16 cellular contexts compared by ENCODE assay signal in the genomic region with DNA sequence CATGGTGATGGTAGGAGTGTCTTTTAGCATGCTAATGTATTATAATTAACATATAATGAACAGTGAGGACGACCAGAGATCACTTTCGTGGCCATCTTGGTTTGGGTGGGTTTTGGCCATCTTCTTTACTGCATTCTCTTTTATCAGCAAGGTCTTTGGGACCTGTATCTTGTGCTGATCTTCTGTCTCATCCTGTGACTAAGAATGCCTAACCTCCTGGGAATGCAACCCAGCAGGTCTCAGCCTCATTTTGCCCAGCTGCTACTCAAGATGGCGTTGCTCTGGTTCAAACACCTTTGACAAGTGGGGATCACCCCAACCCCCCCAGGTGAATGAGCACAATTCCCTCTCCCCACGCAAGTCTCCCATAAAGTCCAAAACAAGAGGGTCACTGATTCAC. TPM values are rescaled to one million over a fixed set of nuclear protein-coding genes. Genes with fewer than 3 reads are reported as not detected.
DNase-seq lines count a peak whose midpoint lies in the region; ATAC-seq, FAIRE-seq and TF ChIP-seq lines count a peak whose summit lies in the region.
"Had no signal": no experiment of that assay in that cellular context is flagged by ENCODE, and none has a peak within 500 bp of the region (broad histone marks: within the 10 kb centered on the region; RNA-seq: fewer than 3 reads in every experiment).

No MANE protein-coding gene starts in this region.

- peak overlapping the region; percentile 5 for H3K4me3 Mint-ChIP-seq in astrocyte (ENCODE audit: unreplicated experiment)
- H3K4me3 Mint-ChIP-seq: CD4-positive, CD25-positive, alpha-beta regulatory T cell; GM23338; H9 had no signal

- peaks cover 2% of the 10 kb centered on the region for H3K36me3 Mint-ChIP-seq in astrocyte (ENCODE audit: low read depth, unreplicated experiment)
- H3K36me3 Mint-ChIP-seq: CD4-positive, CD25-positive, alpha-beta regulatory T cell had no signal

- no peaks in the 10 kb centered on the region for H3K9me3 ChIP-seq in mammary epithelial cell (replicated peaks; ENCODE audit: insufficient read depth, low read length)
- no peaks in the 10 kb centered on the region for H3K9me3 ChIP-seq in breast epithelium
- no peaks in the 10 kb centered on the region for H3K9me3 ChIP-seq in astrocyte (ENCODE audit: insufficient read depth, low read depth, low read length)
- H3K9me3 ChIP-seq in keratinocyte (ENCODE audit: control insufficient read depth, low read depth, low read length): no peaks in the 10 kb centered on the region
- H3K9me3 ChIP-seq in upper lobe of left lung: no peaks in the 10 kb centered on the region
- no peaks in the 10 kb centered on the region for H3K9me3 ChIP-seq in neuronal stem cell (replicated peaks in 1 of 2; ENCODE audit: control insufficient read depth in 2 of 2, insufficient read depth in 1 of 2, low read depth in 1 of 2, low read length in 2 of 2)
- H3K9me3 ChIP-seq: BLaER1 treated with 17β-estradiol and CSF1 and Interleukin-3, amounts not matched to agents 10 nM and 100 nM had no signal

- POLR2A ChIA-PET in GM10248 (lab: Yijun Ruan, JAX): no interaction called here

- no peak overlapping the region for H3K14ac ChIP-seq in neuronal stem cell (ENCODE audit: low read length)

- no peaks in the 10 kb centered on the region for H3K36me3 ChIP-seq in mammary epithelial cell (ENCODE audit: insufficient read depth, low read length)
- H3K36me3 ChIP-seq in breast epithelium: no peaks in the 10 kb centered on the region
- no peaks in the 10 kb centered on the region for H3K36me3 ChIP-seq in astrocyte (ENCODE audit: insufficient read depth, low read length)
- no peaks in the 10 kb centered on the region for H3K36me3 ChIP-seq in keratinocyte (ENCODE audit: control insufficient read depth in 2 of 2, extremely low read depth in 1 of 2, insufficient read depth in 2 of 2, low read length in 2 of 2)
- H3K36me3 ChIP-seq in upper lobe of left lung: no peaks in the 10 kb centered on the region
- H3K36me3 ChIP-seq in neuronal stem cell (replicated peaks in 1 of 2; ENCODE audit: control insufficient read depth in 2 of 2, insufficient read depth in 2 of 2, low read length in 2 of 2): no peaks in the 10 kb centered on the region
- H3K36me3 ChIP-seq: BLaER1 treated with 17β-estradiol and CSF1 and Interleukin-3, amounts not matched to agents 10 nM and 100 nM had no signal

- DNase-seq in mammary epithelial cell (peak; percentile 56), breast epithelium (ENCODE audit: low spot score in 2 of 2) (no peak), astrocyte (ENCODE audit: low read depth) (no peak), keratinocyte (ENCODE audit: low read depth, low spot score) (no peak), upper lobe of left lung (no peak), GM10248 (ENCODE audit: extremely low spot score) (no peak), neuronal stem cell (ENCODE audit: low spot score) (no peak)
- no peak for DNase-seq in activated naive CD4-positive, alpha-beta T cell treated with Interleukin-2 at 50 U/mL for 16 hours
- DNase-seq: 8988T; Calu3; CD4-positive, CD25-positive, alpha-beta regulatory T cell; DMS 273 treated with DMSO at 0.1 percent for 48 hours; H9 had no signal

- intact Hi-C loops in mammary epithelial cell (cut with micrococcal nuclease): no loop called here
- intact Hi-C loops in breast epithelium (cut with DNase I; ENCODE audit: low total_unique reads): no loop called here

- H3K27ac ChIP-seq in mammary epithelial cell (ENCODE audit: insufficient read depth, low read depth, low read length): no peak overlapping the region
- H3K27ac ChIP-seq in breast epithelium: no peak overlapping the region
- H3K27ac ChIP-seq in astrocyte (ENCODE audit: low read depth, low read length): no peak overlapping the region
- no peak overlapping the region for H3K27ac ChIP-seq in keratinocyte (ENCODE audit: control insufficient read depth, insufficient read depth, low read length)
- H3K27ac ChIP-seq in upper lobe of left lung: no peak overlapping the region
- H3K27ac ChIP-seq in neuronal stem cell (replicated peaks; ENCODE audit: low read length): no peak overlapping the region
- H3K27ac ChIP-seq: BLaER1 treated with 17β-estradiol and CSF1 and Interleukin-3, amounts not matched to agents 10 nM and 100 nM had no signal

- TF ChIP-seq CTCF in mammary epithelial cell (conservative IDR thresholded peaks at IDR 0.05 in 1 of 2, IDR thresholded peaks at IDR 0.05 in 1 of 2; ENCODE audit: extremely low read depth in 1 of 2, insufficient read depth in 1 of 2, low read depth in 1 of 2, low read length in 2 of 2): no peak
- TF ChIP-seq CTCF in breast epithelium (IDR thresholded peaks at IDR 0.05): no peak
- no peak for TF ChIP-seq CTCF in astrocyte (IDR thresholded peaks at IDR 0.05; ENCODE audit: insufficient read depth, low read depth, low read length)
- no peak for TF ChIP-seq CTCF in keratinocyte (optimal IDR thresholded peaks at IDR 0.05 in 1 of 3, IDR thresholded peaks at IDR 0.05 in 1 of 3, conservative IDR thresholded peaks at IDR 0.05 in 1 of 3; ENCODE audit: extremely low read depth in 1 of 3, insufficient read depth in 2 of 3, low read length in 3 of 3)
- TF ChIP-seq CTCF in upper lobe of left lung (IDR thresholded peaks at IDR 0.05): no peak
- TF ChIP-seq CTCF in GM10248 (IDR thresholded peaks at IDR 0.05; ENCODE audit: control extremely low read depth, extremely low read depth, low read depth, missing control alignments): no peak

- no peak overlapping the region for H4K91ac ChIP-seq in neuronal stem cell (ENCODE audit: low read depth, low read length, poor library complexity)

- no peak for TF ChIP-seq EP300 in upper lobe of left lung (IDR thresholded peaks at IDR 0.05)

- dilution Hi-C loops in mammary epithelial cell (cut with HindIII; ENCODE audit: low sequenced_read_pairs) (no loop called here), keratinocyte (cut with MboI; ENCODE audit: extremely low pct_ligation_motif_present, low sequenced_read_pairs) (no loop called here)

- H3K18ac ChIP-seq in neuronal stem cell (ENCODE audit: low read length): no peak overlapping the region

- BruUV-seq in mammary epithelial cell (replicated peaks; lab: Mats Ljungman, UMichigan): no TSS peak

- TF ChIP-seq POLR2A in breast epithelium (IDR thresholded peaks at IDR 0.05) (no peak), upper lobe of left lung (IDR thresholded peaks at IDR 0.05) (no peak)

- CTCF ChIA-PET in mammary epithelial cell (lab: Charles Lee; ENCODE audit: low non-redundant PET) (no interaction called here), GM10248 (lab: Yijun Ruan, JAX) (no interaction called here)

- H3K9me1 ChIP-seq in keratinocyte (ENCODE audit: control insufficient read depth, extremely low read depth, insufficient read depth, low read length): no peaks in the 10 kb centered on the region

- H3K9me3 Mint-ChIP-seq in astrocyte (ENCODE audit: unreplicated experiment): no peaks in the 10 kb centered on the region
- H3K9me3 Mint-ChIP-seq: CD4-positive, CD25-positive, alpha-beta regulatory T cell; GM23338 had no signal

- H3K9ac ChIP-seq in mammary epithelial cell (ENCODE audit: insufficient read depth, low read length): no peak overlapping the region
- H3K9ac ChIP-seq in astrocyte (ENCODE audit: low read length): no peak overlapping the region
- H3K9ac ChIP-seq in keratinocyte (ENCODE audit: control insufficient read depth, extremely low read depth, insufficient read depth, low read length): no peak overlapping the region
- no peak overlapping the region for H3K9ac ChIP-seq in neuronal stem cell (ENCODE audit: low read depth, low read length, poor library complexity)
- H3K9ac ChIP-seq: BLaER1 treated with 17β-estradiol and CSF1 and Interleukin-3, amounts not matched to agents 10 nM and 100 nM had no signal

- no peak overlapping the region for H2BK5ac ChIP-seq in neuronal stem cell (ENCODE audit: low read length)

- no peak overlapping the region for H2AFZ ChIP-seq in mammary epithelial cell (ENCODE audit: low read depth, low read length)
- H2AFZ ChIP-seq in astrocyte (ENCODE audit: low read depth, low read length): no peak overlapping the region
- H2AFZ ChIP-seq in keratinocyte (ENCODE audit: control insufficient read depth, low read length): no peak overlapping the region
- no peak overlapping the region for H2AFZ ChIP-seq in neuronal stem cell (ENCODE audit: low read length)
- H2AFZ ChIP-seq: GM23338 had no signal

- no peak overlapping the region for H3K4ac ChIP-seq in neuronal stem cell (ENCODE audit: low read length)

- H3K4me1 ChIP-seq in mammary epithelial cell (ENCODE audit: insufficient read depth, low read length) (peaks cover 32% of the 10 kb centered on the region), breast epithelium (peaks cover 0 to 4% of the 10 kb centered on the region in 2 donors), astrocyte (ENCODE audit: insufficient read depth, low read length) (peaks cover 32% of the 10 kb centered on the region), keratinocyte (ENCODE audit: control insufficient read depth, extremely low read depth, insufficient read depth, low read length) (peaks cover 41% of the 10 kb centered on the region), upper lobe of left lung (peaks cover 0 to 16% (median 10%) of the 10 kb centered on the region in 4 donors), neuronal stem cell (ENCODE audit: control insufficient read depth in 2 of 2, insufficient read depth in 1 of 2, low read depth in 1 of 2, low read length in 2 of 2) (peaks cover 0 to 5% of the 10 kb centered on the region in 2 donors)

- H4K20me1 ChIP-seq in mammary epithelial cell (ENCODE audit: insufficient read depth, low read length) (no peaks in the 10 kb centered on the region), astrocyte (ENCODE audit: insufficient read depth, low read length) (no peaks in the 10 kb centered on the region), keratinocyte (ENCODE audit: control insufficient read depth, extremely low read depth, insufficient read depth, low read length) (no peaks in the 10 kb centered on the region)
- H4K20me1 ChIP-seq: BLaER1 treated with 17β-estradiol and CSF1 and Interleukin-3, amounts not matched to agents 10 nM and 100 nM had no signal

- H2AK5ac ChIP-seq in neuronal stem cell (ENCODE audit: low read depth, low read length): no peak overlapping the region

- no peak overlapping the region for H3K27ac Mint-ChIP-seq in astrocyte (ENCODE audit: unreplicated experiment)
- H3K27ac Mint-ChIP-seq: CD4-positive, CD25-positive, alpha-beta regulatory T cell; GM23338; H9 had no signal

- no peak overlapping the region for H2BK15ac ChIP-seq in neuronal stem cell (ENCODE audit: low read length)

- H3K4me2 ChIP-seq in mammary epithelial cell (ENCODE audit: insufficient read depth, low read depth, low read length): no peak overlapping the region
- H3K4me2 ChIP-seq in astrocyte (ENCODE audit: low read length): no peak overlapping the region
- peak overlapping the region; percentile 35 for H3K4me2 ChIP-seq in keratinocyte (ENCODE audit: control insufficient read depth, extremely low read depth, insufficient read depth, low read depth, low read length)
- no peak overlapping the region for H3K4me2 ChIP-seq in neuronal stem cell (ENCODE audit: insufficient read depth, low read length, poor library complexity, severe bottlenecking)
- H3K4me2 ChIP-seq: BLaER1 treated with 17β-estradiol and CSF1 and Interleukin-3, amounts not matched to agents 10 nM and 100 nM; GM23338 had no signal

- no peak for ATAC-seq in upper lobe of left lung (ENCODE audit: low FRiP score in 2 of 2)
- ATAC-seq: GM23338 had no signal

- no peak overlapping the region for H3K23ac ChIP-seq in neuronal stem cell (ENCODE audit: low read depth, low read length, poor library complexity)

- WGBS in mammary epithelial cell (ENCODE audit: low coverage, missing lambda C conversion rate): 75% methylated on average over 3 of the region's 4 CpGs
- 74 to 94% methylated on average over 4 of the region's 4 CpGs for WGBS in upper lobe of left lung, 2 donors
- WGBS in neuronal stem cell (ENCODE audit: extremely low coverage in 2 of 2, insufficient read length in 2 of 2, insufficient replicate concordance in 1 of 2), 2 donors: no CpG with 5 or more reads among the region's 4 CpGs

- H3K79me2 ChIP-seq in mammary epithelial cell (ENCODE audit: insufficient read depth, low read length): no peaks in the 10 kb centered on the region
- no peaks in the 10 kb centered on the region for H3K79me2 ChIP-seq in astrocyte (ENCODE audit: insufficient read depth, low read length)
- H3K79me2 ChIP-seq in keratinocyte (ENCODE audit: control insufficient read depth, insufficient read depth, low read length): no peaks in the 10 kb centered on the region

- H3K4me3 ChIP-seq in mammary epithelial cell (replicated peaks in 1 of 3; ENCODE audit: insufficient read depth in 1 of 3, low read depth in 2 of 3, low read length in 3 of 3): no peak overlapping the region
- H3K4me3 ChIP-seq in breast epithelium: no peak overlapping the region
- H3K4me3 ChIP-seq in astrocyte (ENCODE audit: insufficient read depth, low read depth, low read length): no peak overlapping the region
- no peak overlapping the region for H3K4me3 ChIP-seq in keratinocyte (ENCODE audit: control insufficient read depth in 2 of 3, extremely low read depth in 1 of 3, insufficient read depth in 2 of 3, low read depth in 1 of 3, low read length in 3 of 3)
- no peak overlapping the region for H3K4me3 ChIP-seq in upper lobe of left lung
- H3K4me3 ChIP-seq in neuronal stem cell (ENCODE audit: low read length in 2 of 2): no peak overlapping the region
- H3K4me3 ChIP-seq: BLaER1 treated with 17β-estradiol and CSF1 and Interleukin-3, amounts not matched to agents 10 nM and 100 nM; GM23338 had no signal

- peaks cover 7% of the 10 kb centered on the region for H3K27me3 Mint-ChIP-seq in astrocyte (ENCODE audit: low read depth, unreplicated experiment)

- H3K79me1 ChIP-seq in neuronal stem cell (ENCODE audit: low read depth, low read length): no peaks in the 10 kb centered on the region

- peaks cover 23% of the 10 kb centered on the region for H3K4me1 Mint-ChIP-seq in astrocyte (ENCODE audit: low read depth, unreplicated experiment)

- H2BK12ac ChIP-seq in neuronal stem cell (ENCODE audit: low read length): no peak overlapping the region

- no peak overlapping the region for H2BK120ac ChIP-seq in neuronal stem cell (ENCODE audit: low read depth, low read length)

- H4K8ac ChIP-seq in neuronal stem cell (ENCODE audit: low read depth, low read length): no peak overlapping the region

- in situ Hi-C loops in mammary epithelial cell (cut with MboI; ENCODE audit: low sequenced_read_pairs in 2 of 2): no loop called here

- H3K27me3 ChIP-seq in mammary epithelial cell (ENCODE audit: insufficient read depth, low read length) (no peaks in the 10 kb centered on the region), breast epithelium (no peaks in the 10 kb centered on the region), astrocyte (ENCODE audit: insufficient read depth, low read length) (no peaks in the 10 kb centered on the region), keratinocyte (ENCODE audit: control insufficient read depth, extremely low read depth, insufficient read depth, low read length) (no peaks in the 10 kb centered on the region), upper lobe of left lung (no peaks in the 10 kb centered on the region), neuronal stem cell (ENCODE audit: control insufficient read depth in 3 of 3, insufficient read depth in 3 of 3, low read depth in 1 of 3, low read length in 3 of 3) (no peaks in the 10 kb centered on the region)
- H3K27me3 ChIP-seq: BLaER1 treated with 17β-estradiol and CSF1 and Interleukin-3, amounts not matched to agents 10 nM and 100 nM had no signal

- FAIRE-seq in astrocyte (lab: Jason Lieb, UNC) (no peak), keratinocyte (lab: Jason Lieb, UNC) (peak; percentile 87)
- FAIRE-seq: GM12891 had no signal

RNA-seq across cellular contexts. Expression of gene ETV4, which starts 49.3 kb away (rescaled TPM):
- total RNA-seq in mammary epithelial cell: 10 to 100 TPM; 10.2 to 46.0 TPM
- 34.1 TPM for polyA plus RNA-seq in mammary epithelial cell
- polyA minus RNA-seq in mammary epithelial cell: 21.1 TPM
- total RNA-seq in breast epithelium: 1 to 10 TPM in 2 of 3 donors, not detected in 1; 2.0 to 2.9 TPM
- total RNA-seq in astrocyte: 10.6 and 11.4 TPM in 2 replicates
- 20.9 to 49.7 TPM (median 33.6 TPM) in 3 replicates for polyA plus RNA-seq in keratinocyte
- polyA plus RNA-seq in keratinocyte (2011; ENCODE audit: low read depth): 12.1 TPM
- 20.1 and 31.5 TPM in 2 replicates for polyA plus RNA-seq in keratinocyte (2011; cell fraction: cytosol; rRNA removed)
- polyA plus RNA-seq in keratinocyte (2011; cell fraction: nucleus; rRNA removed): 31.1 and 41.0 TPM in 2 replicates
- polyA plus RNA-seq in keratinocyte (2012; ENCODE audit: low replicate concordance): 25.3 and 57.1 TPM in 2 replicates
- 23.2 to 57.2 TPM (median 36.7 TPM) in 3 replicates for polyA minus RNA-seq in keratinocyte
- polyA minus RNA-seq in keratinocyte (2011; cell fraction: cytosol; rRNA and poly(A)+ RNA removed): 34.0 TPM
- polyA minus RNA-seq in keratinocyte (2011; cell fraction: nucleus; rRNA and poly(A)+ RNA removed): 13.2 TPM in 2 replicates
- total RNA-seq in upper lobe of left lung: 1 to 10 TPM; 2.8 to 5.2 (median 3.4) TPM
- 29.7 TPM for polyA plus RNA-seq in neuronal stem cell (2013, experiment 1 of 2)
- 29.0 TPM for polyA plus RNA-seq in neuronal stem cell (2013, experiment 2 of 2)
- total RNA-seq: CD4-positive, CD25-positive, alpha-beta regulatory T cell had no signal
- polyA plus RNA-seq: CD4-positive, CD25-positive, alpha-beta regulatory T cell had no signal
